Comparison of ENCODE assay signal across 24 cellular contexts in genomic region chr2:56770490-56770889, GRCh38.
DNase-seq lines count a peak whose midpoint lies in the region; ATAC-seq, FAIRE-seq and TF ChIP-seq lines count a peak whose summit lies in the region.
"Had no signal": no experiment of that assay in that cellular context is flagged by ENCODE, and none has a peak within 500 bp of the region (broad histone marks: within the 10 kb centered on the region; RNA-seq: fewer than 3 reads in every experiment).

No MANE protein-coding gene starts in this region.

- H3K27ac Mint-ChIP-seq in astrocyte (ENCODE audit: unreplicated experiment) = peak overlapping the region; percentile 59
- no peak overlapping the region for H3K27ac Mint-ChIP-seq in T-helper 2 cell treated with Interferon-gamma antibody and Interleukin-4, amounts not matched to agents 5 μg/mL and 100 μg/mL, for 36 hours
- H3K27ac Mint-ChIP-seq: activated CD8-positive, alpha-beta T cell treated with anti-CD3 and anti-CD28 coated beads, Interleukin-2, amount 10 ng/mL, durations not matched to agents 7 days and 5 days; immature natural killer cell; nephron had no signal

- peaks cover 7% of the 10 kb centered on the region for H3K4me1 Mint-ChIP-seq in astrocyte (ENCODE audit: low read depth, unreplicated experiment)
- no peaks in the 10 kb centered on the region for H3K4me1 Mint-ChIP-seq in T-helper 2 cell treated with Interferon-gamma antibody and Interleukin-4, amounts not matched to agents 5 μg/mL and 100 μg/mL, for 36 hours (ENCODE audit: low read depth)
- H3K4me1 Mint-ChIP-seq: immature natural killer cell, nephron had no signal

- no peak overlapping the region for H3K23ac ChIP-seq in mesenchymal stem cell (ENCODE audit: low read length in 2 of 2)

- no peak overlapping the region for H2BK15ac ChIP-seq in mesenchymal stem cell (ENCODE audit: low read depth, poor library complexity, severe bottlenecking)

- H3K36me3 Mint-ChIP-seq in astrocyte (ENCODE audit: low read depth, unreplicated experiment) = no peaks in the 10 kb centered on the region
- H3K36me3 Mint-ChIP-seq in T-helper 2 cell treated with Interferon-gamma antibody and Interleukin-4, amounts not matched to agents 5 μg/mL and 100 μg/mL, for 36 hours (ENCODE audit: low read depth) = no peaks in the 10 kb centered on the region
- H3K36me3 Mint-ChIP-seq: immature natural killer cell had no signal

- no peak overlapping the region for H3K4me3 ChIP-seq in astrocyte (ENCODE audit: insufficient read depth, low read depth, low read length)
- H3K4me3 ChIP-seq in mesenchymal stem cell (ENCODE audit: insufficient read depth in 1 of 2, low read depth in 1 of 2, low read length in 2 of 2) = no peak overlapping the region
- H3K4me3 ChIP-seq: cardiac muscle cell, left lung, ovary had no signal

- WGBS in mesenchymal stem cell = no CpG with 5 or more reads among the region's 2 CpGs

- H3K27ac ChIP-seq in astrocyte (ENCODE audit: low read depth, low read length) = no peak overlapping the region
- no peak overlapping the region for H3K27ac ChIP-seq in mesenchymal stem cell (ENCODE audit: low read length, poor library complexity, severe bottlenecking)
- H3K27ac ChIP-seq: cardiac muscle cell, left lung, ovary had no signal

- no peak overlapping the region for H2BK120ac ChIP-seq in mesenchymal stem cell (ENCODE audit: low read depth, low read length)

- H3K27me3 ChIP-seq in astrocyte (ENCODE audit: insufficient read depth, low read length) (no peaks in the 10 kb centered on the region), mesenchymal stem cell (ENCODE audit: control insufficient read depth in 1 of 2, insufficient read depth in 1 of 2, low read length in 2 of 2) (no peaks in the 10 kb centered on the region)
- H3K27me3 ChIP-seq: BE2C, cardiac muscle cell, left lung, ovary had no signal

- no peak overlapping the region for H4K8ac ChIP-seq in mesenchymal stem cell (ENCODE audit: low read length)

- no peaks in the 10 kb centered on the region for H3K27me3 Mint-ChIP-seq in astrocyte (ENCODE audit: low read depth, unreplicated experiment)
- no peaks in the 10 kb centered on the region for H3K27me3 Mint-ChIP-seq in T-helper 2 cell treated with Interferon-gamma antibody and Interleukin-4, amounts not matched to agents 5 μg/mL and 100 μg/mL, for 36 hours (ENCODE audit: low read depth)

- H3K79me1 ChIP-seq in mesenchymal stem cell (replicated peaks; ENCODE audit: low read length, poor library complexity, severe bottlenecking) = no peaks in the 10 kb centered on the region

- no peak overlapping the region for H3K4me3 Mint-ChIP-seq in astrocyte (ENCODE audit: unreplicated experiment)
- no peak overlapping the region for H3K4me3 Mint-ChIP-seq in T-helper 2 cell treated with Interferon-gamma antibody and Interleukin-4, amounts not matched to agents 5 μg/mL and 100 μg/mL, for 36 hours
- H3K4me3 Mint-ChIP-seq: activated CD8-positive, alpha-beta T cell treated with anti-CD3 and anti-CD28 coated beads, Interleukin-2, amount 10 ng/mL, durations not matched to agents 7 days and 5 days; immature natural killer cell; nephron had no signal

- H3K36me3 ChIP-seq in astrocyte (ENCODE audit: insufficient read depth, low read length) = no peaks in the 10 kb centered on the region
- H3K36me3 ChIP-seq in mesenchymal stem cell (ENCODE audit: control insufficient read depth in 1 of 2, insufficient read depth in 2 of 2, low read depth in 1 of 2, low read length in 2 of 2) = no peaks in the 10 kb centered on the region
- H3K36me3 ChIP-seq: BE2C, cardiac muscle cell, left lung, ovary had no signal

- H4K91ac ChIP-seq in mesenchymal stem cell (ENCODE audit: low read length) = no peak overlapping the region

- no peaks in the 10 kb centered on the region for H4K20me1 ChIP-seq in astrocyte (ENCODE audit: insufficient read depth, low read length)

- H3K18ac ChIP-seq in mesenchymal stem cell (ENCODE audit: low read depth in 1 of 2, low read length in 2 of 2) = no peak overlapping the region

- no peak overlapping the region for H2BK12ac ChIP-seq in mesenchymal stem cell (ENCODE audit: low read length in 2 of 2)

- peak; percentile 26 for FAIRE-seq in astrocyte (lab: Jason Lieb, UNC)
- FAIRE-seq: HepG2 had no signal

- H3K9me3 ChIP-seq in astrocyte (ENCODE audit: insufficient read depth, low read depth, low read length) = no peaks in the 10 kb centered on the region
- peaks cover 5% of the 10 kb centered on the region for H3K9me3 ChIP-seq in mesenchymal stem cell (ENCODE audit: control insufficient read depth, low read length)
- H3K9me3 ChIP-seq: BE2C, ovary had no signal

- ATAC-seq in HG03565 (IDR thresholded peaks at IDR 0.05; ENCODE audit: unreplicated experiment) (peak; percentile 70), GM19035 (IDR thresholded peaks at IDR 0.05; ENCODE audit: unreplicated experiment) (no peak), HG03097 (IDR thresholded peaks at IDR 0.05; ENCODE audit: low FRiP score, unreplicated experiment) (no peak), GM21825 (IDR thresholded peaks at IDR 0.05; ENCODE audit: unreplicated experiment) (no peak)
- ATAC-seq: activated CD8-positive, alpha-beta T cell treated with anti-CD3 and anti-CD28 coated beads, Interleukin-2, amount 10 ng/mL, durations not matched to agents 7 days and 5 days; HepG2; left lung; right cardiac atrium; Right ventricle myocardium inferior had no signal

- no peak overlapping the region for H3K4me2 ChIP-seq in astrocyte (ENCODE audit: low read length)
- no peak overlapping the region for H3K4me2 ChIP-seq in mesenchymal stem cell (ENCODE audit: low read length, poor library complexity, severe bottlenecking)

- peak; percentile 16 for DNase-seq in GM03348 (ENCODE audit: low spot score)
- peak; percentile 62 for DNase-seq in astrocyte (ENCODE audit: low read depth)
- peak; percentile 18 for DNase-seq in mesenchymal stem cell
- DNase-seq in T-helper 2 cell treated with Interferon-gamma antibody and Interleukin-4, amounts not matched to agents 5 μg/mL and 100 μg/mL, for 36 hours (ENCODE audit: low spot score) = no peak
- DNase-seq: activated CD8-positive, alpha-beta T cell treated with anti-CD3 and anti-CD28 coated beads, Interleukin-2, amount 10 ng/mL, durations not matched to agents 7 days and 5 days; activated gamma-delta T cell treated with Interleukin-2 at 50 U/mL for 16 hours; BE2C; COR-L47; immature natural killer cell; left lung; NCI-H526; ovary; right cardiac atrium; stimulated activated CD8-positive, alpha-beta memory T cell treated with anti-CD3 and anti-CD28 coated beads, Interleukin-4, amount 100 ng/mL, for 48 hours; SW 1271; trophoblast cell had no signal

- no peak for TF ChIP-seq CTCF in astrocyte (IDR thresholded peaks at IDR 0.05; ENCODE audit: insufficient read depth, low read depth, low read length)

- H2AFZ ChIP-seq in astrocyte (ENCODE audit: low read depth, low read length) (no peak overlapping the region), mesenchymal stem cell (ENCODE audit: low read depth, low read length) (no peak overlapping the region)

- H3K4ac ChIP-seq in mesenchymal stem cell (ENCODE audit: low read depth in 1 of 2, low read length in 2 of 2) = no peak overlapping the region

- H2AK5ac ChIP-seq in mesenchymal stem cell (ENCODE audit: low read length, severe bottlenecking) = no peak overlapping the region

- H3K9me3 Mint-ChIP-seq in astrocyte (ENCODE audit: unreplicated experiment) = no peaks in the 10 kb centered on the region
- peaks cover 24% of the 10 kb centered on the region for H3K9me3 Mint-ChIP-seq in T-helper 2 cell treated with Interferon-gamma antibody and Interleukin-4, amounts not matched to agents 5 μg/mL and 100 μg/mL, for 36 hours

- H3K9ac ChIP-seq in astrocyte (ENCODE audit: low read length) = no peak overlapping the region
- H3K9ac ChIP-seq in mesenchymal stem cell (ENCODE audit: low read length) = no peak overlapping the region

- H3K4me1 ChIP-seq in astrocyte (ENCODE audit: insufficient read depth, low read length) = no peaks in the 10 kb centered on the region
- H3K4me1 ChIP-seq in mesenchymal stem cell (ENCODE audit: control insufficient read depth, insufficient read depth, low read depth, low read length) = no peaks in the 10 kb centered on the region
- H3K4me1 ChIP-seq: BE2C, left lung had no signal

- no peaks in the 10 kb centered on the region for H3K79me2 ChIP-seq in astrocyte (ENCODE audit: insufficient read depth, low read length)

- no peak overlapping the region for H3K14ac ChIP-seq in mesenchymal stem cell (ENCODE audit: low read length in 2 of 2)

- no peak overlapping the region for H2BK5ac ChIP-seq in mesenchymal stem cell (ENCODE audit: low read depth, low read length, poor library complexity, severe bottlenecking)
